Comparison of ENCODE assay signal across 17 cellular contexts in genomic region chr9:18756712-18757125, GRCh38.
A peak's percentile ranks its signal among the peaks of the same experiment; 100 is the strongest.
DNase-seq lines count a peak whose midpoint lies in the region; ATAC-seq lines count a peak whose summit lies in the region.
"Had no signal": no experiment of that assay in that cellular context is flagged by ENCODE, and none has a peak within 500 bp of the region (broad histone marks: within the 10 kb centered on the region; RNA-seq: fewer than 3 reads in every experiment).

No MANE protein-coding gene starts in this region.

- 67 to 69% methylated on average over 3 of the region's 3 CpGs for WGBS in aorta, 2 donors

- no peak overlapping the region for H3K4me3 ChIP-seq in aorta (ENCODE audit: low read length in 2 of 2)

- H3K36me3 Mint-ChIP-seq in activated naive CD4-positive, alpha-beta T cell treated with anti-CD3 and anti-CD28 coated beads for 36 hours (ENCODE audit: low read depth): no peaks in the 10 kb centered on the region
- H3K36me3 Mint-ChIP-seq: activated naive CD4-positive, alpha-beta T cell treated with anti-CD3 and anti-CD28 coated beads, Interleukin-2, amount 10 ng/mL, durations not matched to agents 7 days and 5 days; CD8-positive, alpha-beta memory T cell had no signal

- no peak overlapping the region for H3K27ac Mint-ChIP-seq in activated naive CD4-positive, alpha-beta T cell treated with anti-CD3 and anti-CD28 coated beads for 36 hours
- H3K27ac Mint-ChIP-seq: activated naive CD4-positive, alpha-beta T cell treated with anti-CD3 and anti-CD28 coated beads, Interleukin-2, amount 10 ng/mL, durations not matched to agents 7 days and 5 days; CD8-positive, alpha-beta memory T cell; H9; type B pancreatic cell had no signal

- H3K9me3 Mint-ChIP-seq in activated naive CD4-positive, alpha-beta T cell treated with anti-CD3 and anti-CD28 coated beads for 36 hours: no peaks in the 10 kb centered on the region
- H3K9me3 Mint-ChIP-seq: activated naive CD4-positive, alpha-beta T cell treated with anti-CD3 and anti-CD28 coated beads, Interleukin-2, amount 10 ng/mL, durations not matched to agents 7 days and 5 days; CD8-positive, alpha-beta memory T cell; H9; type B pancreatic cell had no signal

- peak; percentile 60 for ATAC-seq in GM19025 (IDR thresholded peaks at IDR 0.05; ENCODE audit: low read depth, unreplicated experiment)
- ATAC-seq in HG02884 (IDR thresholded peaks at IDR 0.05; ENCODE audit: unreplicated experiment): peak; percentile 45
- no peak for ATAC-seq in aorta (ENCODE audit: low FRiP score)
- ATAC-seq in activated CD4-positive, CD25-positive, alpha-beta regulatory T cell treated with anti-CD3 and anti-CD28 coated beads, Interleukin-2, amount 50 U/mL, for 24 hours: no peak
- ATAC-seq: SK-N-SH treated with all-trans-retinoic acid at 6 μM for 48 hours had no signal

- no peak overlapping the region for H3K27ac ChIP-seq in aorta (ENCODE audit: low read depth in 1 of 2, low read length in 2 of 2)
- H3K27ac ChIP-seq: KMS-11, WERI-Rb-1 had no signal

- H3K4me1 ChIP-seq in aorta (ENCODE audit: control insufficient read depth in 1 of 2, insufficient read depth in 2 of 2, low read length in 2 of 2): peaks cover 0 to 1% of the 10 kb centered on the region in 2 donors

- DNase-seq in COR-L47 (lab: John Stamatoyannopoulos, UW): peak; percentile 34
- DNase-seq in NCI-H345 (lab: John Stamatoyannopoulos, UW): peak; percentile 11
- no peak for DNase-seq in aorta
- DNase-seq in activated naive CD4-positive, alpha-beta T cell treated with anti-CD3 and anti-CD28 coated beads for 36 hours: no peak
- no peak for DNase-seq in D341Med (ENCODE audit: low spot score)
- DNase-seq: activated naive CD4-positive, alpha-beta T cell treated with anti-CD3 and anti-CD28 coated beads, Interleukin-2, amount 10 ng/mL, durations not matched to agents 7 days and 5 days; CD8-positive, alpha-beta memory T cell; H9; left cardiac atrium; NCI-H2081 treated with DMSO at 0.1 percent for 48 hours; WERI-Rb-1 had no signal

- H3K4me3 Mint-ChIP-seq in activated naive CD4-positive, alpha-beta T cell treated with anti-CD3 and anti-CD28 coated beads for 36 hours: no peak overlapping the region
- H3K4me3 Mint-ChIP-seq: activated naive CD4-positive, alpha-beta T cell treated with anti-CD3 and anti-CD28 coated beads, Interleukin-2, amount 10 ng/mL, durations not matched to agents 7 days and 5 days; CD8-positive, alpha-beta memory T cell; H9 had no signal

- CTCF ChIA-PET in activated naive CD4-positive, alpha-beta T cell treated with anti-CD3 and anti-CD28 coated beads for 36 hours (lab: Charles Lee): no interaction called here

- no peaks in the 10 kb centered on the region for H3K9me3 ChIP-seq in aorta (ENCODE audit: control insufficient read depth, low read length)

- H3K27me3 Mint-ChIP-seq in activated naive CD4-positive, alpha-beta T cell treated with anti-CD3 and anti-CD28 coated beads for 36 hours (ENCODE audit: low read depth): peaks cover 8% of the 10 kb centered on the region
- H3K27me3 Mint-ChIP-seq: activated naive CD4-positive, alpha-beta T cell treated with anti-CD3 and anti-CD28 coated beads, Interleukin-2, amount 10 ng/mL, durations not matched to agents 7 days and 5 days; CD8-positive, alpha-beta memory T cell; type B pancreatic cell had no signal

- H3K4me1 Mint-ChIP-seq in activated naive CD4-positive, alpha-beta T cell treated with anti-CD3 and anti-CD28 coated beads for 36 hours (ENCODE audit: low read depth): no peaks in the 10 kb centered on the region
- H3K4me1 Mint-ChIP-seq: activated naive CD4-positive, alpha-beta T cell treated with anti-CD3 and anti-CD28 coated beads, Interleukin-2, amount 10 ng/mL, durations not matched to agents 7 days and 5 days; CD8-positive, alpha-beta memory T cell had no signal

- intact Hi-C loops in aorta (cut with DNase I): no loop called here
- intact Hi-C loops in activated naive CD4-positive, alpha-beta T cell treated with anti-CD3 and anti-CD28 coated beads for 36 hours (cut with micrococcal nuclease): no loop called here

- peaks cover 0 to 4% of the 10 kb centered on the region in 2 donors for H3K36me3 ChIP-seq in aorta (ENCODE audit: control insufficient read depth in 1 of 2, insufficient read depth in 2 of 2, low read length in 1 of 2)
- H3K36me3 ChIP-seq: WERI-Rb-1 had no signal

- H3K27me3 ChIP-seq in aorta (ENCODE audit: control insufficient read depth in 1 of 2, insufficient read depth in 2 of 2, low read length in 1 of 2): no peaks in the 10 kb centered on the region

Comparison
In these comparisons a context has a peak if more than half of its experiments do, and no peak if none do; other contexts are left out.
1. DNase-seq: peak in COR-L47 (single experiment) and NCI-H345 (single experiment); none in aorta (0 of 2), activated naive CD4-positive, alpha-beta T cell treated with anti-CD3 and anti-CD28 coated beads for 36 hours (single experiment) and D341Med (single experiment).
2. ATAC-seq: peak in GM19025 (single experiment) and HG02884 (single experiment); none in aorta (single experiment) and activated CD4-positive, CD25-positive, alpha-beta regulatory T cell treated with anti-CD3 and anti-CD28 coated beads, Interleukin-2, amount 50 U/mL, for 24 hours (0 of 2).